Comparison of ENCODE assay signal across 8 cellular contexts in genomic region chr16:53435066-53435688, GRCh38. TPM values are rescaled to one million over a fixed set of nuclear protein-coding genes. Genes with fewer than 3 reads are reported as not detected.
DNase-seq lines count a peak whose midpoint lies in the region; FAIRE-seq and TF ChIP-seq lines count a peak whose summit lies in the region.

No MANE protein-coding gene starts in this region.

- peak overlapping the region; percentile 83 for H3K27ac ChIP-seq in GM23248
- H3K27ac ChIP-seq in Karpas-422 (ENCODE audit: low read length): peak overlapping the region; percentile 62
- peak overlapping the region; percentile 99 for H3K27ac ChIP-seq in neutrophil
- H3K27ac ChIP-seq in temporal lobe (ENCODE audit: low read depth, low read length): peak overlapping the region; percentile 95

- H3K79me2 ChIP-seq in GM23248 (ENCODE audit: insufficient read depth) (peaks cover 52% of the 10 kb centered on the region), Karpas-422 (ENCODE audit: low read length) (peaks cover 52% of the 10 kb centered on the region)

- H3K4me1 ChIP-seq in GM23248 (ENCODE audit: insufficient read depth) (peaks cover 8% of the 10 kb centered on the region), Karpas-422 (ENCODE audit: low read length) (peaks cover 25% of the 10 kb centered on the region), neutrophil (ENCODE audit: control insufficient read depth in 1 of 2, insufficient read depth in 1 of 2, low read depth in 1 of 2, low read length in 1 of 2) (peaks cover 25 to 36% of the 10 kb centered on the region in 2 experiments)

- TF ChIP-seq CTCF in neutrophil (IDR thresholded peaks at IDR 0.05): peak; percentile 38

- no peak for FAIRE-seq in frontal cortex (lab: Jason Lieb, UNC)

- H2AFZ ChIP-seq in GM23248 (peak overlapping the region; percentile 100), Karpas-422 (ENCODE audit: low read length) (peak overlapping the region; percentile 82; the same call in 1 of the 2 replicates)

- DNase-seq in ELF-1 (ENCODE audit: low read depth, low spot score) (peak; percentile 87), GM23248 (peak; percentile 94), Karpas-422 (peak; percentile 93), frontal cortex (ENCODE audit: low spot score in 2 of 2) (peak; percentile 62 to 65)
- DNase-seq in activated naive CD4-positive, alpha-beta T cell (lab: John Stamatoyannopoulos, UW): peak in 3 of 4 experiments; percentile 40 to 54 (median 42)

- peak; percentile 45; the same call in 1 of the 2 replicates for TF ChIP-seq POLR2A in Raji (IDR thresholded peaks at IDR 0.05; ENCODE audit: insufficient read depth, low read depth, low read length)

- H3K4me2 ChIP-seq in GM23248 (ENCODE audit: unreplicated experiment) (peak overlapping the region; percentile 93), Karpas-422 (ENCODE audit: low read depth, low read length, poor library complexity, severe bottlenecking) (peak overlapping the region; percentile 78)

- H3K36me3 ChIP-seq in GM23248 (ENCODE audit: low read depth): no peaks in the 10 kb centered on the region
- peaks cover 3% of the 10 kb centered on the region; the same call in 1 of the 2 replicates for H3K36me3 ChIP-seq in Karpas-422 (ENCODE audit: insufficient read depth, low read length)
- H3K36me3 ChIP-seq in neutrophil: peaks cover 3% of the 10 kb centered on the region

- H4K20me1 ChIP-seq in GM23248 (ENCODE audit: insufficient read depth) (no peaks in the 10 kb centered on the region), Karpas-422 (ENCODE audit: insufficient read depth, low read depth, low read length) (peaks cover 13% of the 10 kb centered on the region)

- peak overlapping the region; percentile 81 for H3K4me3 ChIP-seq in GM23248
- peak overlapping the region; percentile 82 for H3K4me3 ChIP-seq in Karpas-422 (ENCODE audit: low read length)
- H3K4me3 ChIP-seq in neutrophil (ENCODE audit: low read depth in 1 of 2, low read length in 1 of 2): peak overlapping the region; percentile 81 to 99

- H3K27me3 ChIP-seq in GM23248 (replicated peaks; ENCODE audit: insufficient read depth) (no peaks in the 10 kb centered on the region), Karpas-422 (ENCODE audit: low read length) (no peaks in the 10 kb centered on the region), neutrophil (no peaks in the 10 kb centered on the region)

- in situ Hi-C loops in GM23248 (cut with MboI): no loop called here

- H3K9me3 ChIP-seq in GM23248 (ENCODE audit: low read depth) (no peaks in the 10 kb centered on the region), Karpas-422 (ENCODE audit: low read length) (no peaks in the 10 kb centered on the region), neutrophil (no peaks in the 10 kb centered on the region)

- peak overlapping the region; percentile 91 for H3K9ac ChIP-seq in GM23248
- peak overlapping the region; percentile 94 for H3K9ac ChIP-seq in Karpas-422 (ENCODE audit: low read length)

- H3K9me2 ChIP-seq in GM23248 (ENCODE audit: insufficient read depth) (no peaks in the 10 kb centered on the region), Karpas-422 (replicated peaks; ENCODE audit: insufficient read depth, low read length) (no peaks in the 10 kb centered on the region)

- peaks cover 10% of the 10 kb centered on the region for H3F3A ChIP-seq in GM23248 (ENCODE audit: insufficient read depth)

- WGBS in GM23248 (ENCODE audit: low coverage in 1 of 2, low lambda C conversion rate in 2 of 2, missing lambda C conversion rate in 2 of 2), 2 experiments: 0 to 1% methylated on average over 28 of the region's 28 CpGs

RNA-seq across cellular contexts. Expression of gene RBL2, which starts 0.9 kb away (rescaled TPM):
- total RNA-seq in GM23248 (2014; rRNA removed; shearing (Covaris generic)): 42.0 and 44.5 TPM in 2 replicates
- 30.9 and 32.2 TPM in 2 replicates for polyA plus RNA-seq in GM23248 (2016; fragmentation: Nextera tagmentation; extraction: Ambion mirVana)
- 55.6 and 97.9 TPM in 2 replicates for total RNA-seq in Karpas-422 (2014; rRNA removed; shearing (Covaris generic); ENCODE audit: low replicate concordance)
- total RNA-seq in frontal cortex (88.5 TPM), temporal lobe (80.6 TPM)

Comparison
In these comparisons a context has a peak if more than half of its experiments do, and no peak if none do; other contexts are left out.
1. Peak in every context shown above with its lines: DNase-seq, H3K4me3 ChIP-seq and H3K27ac ChIP-seq.
2. DNase-seq: peak in every context shown above with its lines; median percentile 94 in GM23248; 93 in Karpas-422; 87 in ELF-1; 64 in frontal cortex; 42 in activated naive CD4-positive, alpha-beta T cell.